Comparison of ENCODE assay signal across 17 cellular contexts in the genomic region with DNA sequence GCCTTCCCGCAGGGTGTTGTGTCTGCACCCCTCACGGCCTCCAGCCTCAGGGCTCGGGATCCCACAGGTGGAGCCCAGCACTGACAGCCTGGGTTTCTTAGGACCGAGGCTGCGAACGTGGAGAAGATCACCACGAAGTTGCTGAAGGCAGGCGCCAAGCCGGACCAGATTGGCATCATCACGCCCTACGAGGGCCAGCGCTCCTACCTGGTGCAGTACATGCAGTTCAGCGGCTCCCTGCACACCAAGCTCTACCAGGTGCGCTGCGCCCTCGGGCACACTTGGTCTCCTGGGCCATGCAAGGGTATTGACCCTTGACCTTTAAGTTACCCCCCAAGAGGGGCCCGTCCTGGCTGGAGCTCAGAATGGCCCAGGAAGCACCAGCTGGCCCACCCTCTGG. TPM values are rescaled to one million over a fixed set of nuclear protein-coding genes. Genes with fewer than 3 reads are reported as not detected.
"Had no signal": no experiment of that assay in that cellular context is flagged by ENCODE, and none has a peak within 500 bp of the region (broad histone marks: within the 10 kb centered on the region; RNA-seq: fewer than 3 reads in every experiment).

No MANE protein-coding gene starts in this region.

- H3K4me3 ChIP-seq: esophagus muscularis mucosa, tibial nerve, vagina had no signal

- FAIRE-seq: astrocyte, colon, keratinocyte, TTC549 had no signal

- H3K27me3 ChIP-seq: esophagus muscularis mucosa, tibial nerve, vagina had no signal

- H3K4me1 ChIP-seq: vagina had no signal

- H3K27ac ChIP-seq: esophagus muscularis mucosa, tibial nerve, vagina had no signal

- H3K4me1 Mint-ChIP-seq: activated T-helper 17 cell treated with anti-CD3 and anti-CD28 coated beads, Interleukin-2, amount 50 U/mL, for 72 hours had no signal

- H3K27me3 Mint-ChIP-seq: activated T-helper 17 cell treated with anti-CD3 and anti-CD28 coated beads, Interleukin-2, amount 50 U/mL, for 72 hours; natural killer cell treated with Interleukin-12 subunit alpha and Interleukin-12 subunit beta and Interleukin-15 and Interleukin-18, amount 100 ng/mL, for 72 hours had no signal

- H3K4me3 Mint-ChIP-seq: activated T-helper 17 cell treated with anti-CD3 and anti-CD28 coated beads, Interleukin-2, amount 50 U/mL, for 72 hours; natural killer cell treated with Interleukin-12 subunit alpha and Interleukin-12 subunit beta and Interleukin-15 and Interleukin-18, amount 100 ng/mL, for 72 hours had no signal

- DNase-seq: activated naive CD4-positive, alpha-beta T cell treated with Interleukin-2 at 50 U/mL for 16 hours; hippocampal formation; left ventricle myocardium superior; mesenchymal stem cell; occipital lobe; stimulated activated CD4-positive, alpha-beta T cell treated with anti-CD3 and anti-CD28 coated beads, Interleukin-2, amount 100 ng/mL, for 48 hours; stimulated activated naive CD4-positive, alpha-beta T cell; T-helper 2 cell had no signal

- H3K36me3 Mint-ChIP-seq: natural killer cell treated with Interleukin-12 subunit alpha and Interleukin-12 subunit beta and Interleukin-15 and Interleukin-18, amount 100 ng/mL, for 72 hours had no signal

- H3K27ac Mint-ChIP-seq: activated T-helper 17 cell treated with anti-CD3 and anti-CD28 coated beads, Interleukin-2, amount 50 U/mL, for 72 hours had no signal

- H3K9me3 Mint-ChIP-seq: activated T-helper 17 cell treated with anti-CD3 and anti-CD28 coated beads, Interleukin-2, amount 50 U/mL, for 72 hours; natural killer cell treated with Interleukin-12 subunit alpha and Interleukin-12 subunit beta and Interleukin-15 and Interleukin-18, amount 100 ng/mL, for 72 hours had no signal

- ATAC-seq: activated T-helper 17 cell treated with anti-CD3 and anti-CD28 coated beads, Interleukin-2, amount 50 U/mL, for 72 hours; left ventricle myocardium superior had no signal

- H3K9me3 ChIP-seq: esophagus muscularis mucosa, tibial nerve, vagina had no signal

RNA-seq across cellular contexts. Expression of a gene that starts 35.2 kb away (rescaled TPM):
- total RNA-seq: activated T-helper 17 cell treated with anti-CD3 and anti-CD28 coated beads, Interleukin-2, amount 50 U/mL, for 72 hours; natural killer cell treated with Interleukin-12 subunit alpha and Interleukin-12 subunit beta and Interleukin-15 and Interleukin-18, amount 100 ng/mL, for 72 hours had no signal
